Comparison of ENCODE assay signal across 1 cellular context in genomic region chr9:96417051-96417586, GRCh38.
TF ChIP-seq lines count a peak whose summit lies in the region.

No MANE protein-coding gene starts in this region.

TF ChIP-seq in GM12878, 131 proteins besides CTCF, POLR2A, EP300 and RAD21 (continued from another document and continues in another):
- no peak; the same call in 1 of the 2 replicates for TF ChIP-seq PKNOX1 (IDR thresholded peaks at IDR 0.05)
- TF ChIP-seq, protein P1, sequence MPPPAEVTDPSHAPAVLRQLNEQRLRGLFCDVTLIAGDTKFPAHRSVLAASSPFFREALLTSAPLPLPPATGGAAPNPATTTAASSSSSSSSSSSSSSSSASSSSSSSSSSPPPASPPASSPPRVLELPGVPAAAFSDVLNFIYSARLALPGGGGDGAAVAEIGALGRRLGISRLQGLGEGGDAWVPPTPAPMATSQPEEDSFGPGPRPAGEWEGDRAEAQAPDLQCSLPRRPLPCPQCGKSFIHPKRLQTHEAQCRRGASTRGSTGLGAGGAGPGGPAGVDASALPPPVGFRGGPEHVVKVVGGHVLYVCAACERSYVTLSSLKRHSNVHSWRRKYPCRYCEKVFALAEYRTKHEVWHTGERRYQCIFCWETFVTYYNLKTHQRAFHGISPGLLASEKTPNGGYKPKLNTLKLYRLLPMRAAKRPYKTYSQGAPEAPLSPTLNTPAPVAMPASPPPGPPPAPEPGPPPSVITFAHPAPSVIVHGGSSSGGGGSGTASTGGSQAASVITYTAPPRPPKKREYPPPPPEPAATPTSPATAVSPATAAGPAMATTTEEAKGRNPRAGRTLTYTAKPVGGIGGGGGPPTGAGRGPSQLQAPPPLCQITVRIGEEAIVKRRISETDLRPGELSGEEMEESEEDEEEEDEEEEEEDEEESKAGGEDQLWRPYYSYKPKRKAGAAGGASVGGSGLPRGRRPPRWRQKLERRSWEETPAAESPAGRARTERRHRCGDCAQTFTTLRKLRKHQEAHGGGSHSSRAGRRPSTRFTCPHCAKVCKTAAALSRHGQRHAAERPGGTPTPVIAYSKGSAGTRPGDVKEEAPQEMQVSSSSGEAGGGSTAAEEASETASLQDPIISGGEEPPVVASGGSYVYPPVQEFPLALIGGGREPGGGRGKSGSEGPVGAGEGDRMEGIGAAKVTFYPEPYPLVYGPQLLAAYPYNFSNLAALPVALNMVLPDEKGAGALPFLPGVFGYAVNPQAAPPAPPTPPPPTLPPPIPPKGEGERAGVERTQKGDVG (CRISPR knock-in tag; IDR thresholded peaks at IDR 0.05) = peak; percentile 84
- TF ChIP-seq, protein P2, sequence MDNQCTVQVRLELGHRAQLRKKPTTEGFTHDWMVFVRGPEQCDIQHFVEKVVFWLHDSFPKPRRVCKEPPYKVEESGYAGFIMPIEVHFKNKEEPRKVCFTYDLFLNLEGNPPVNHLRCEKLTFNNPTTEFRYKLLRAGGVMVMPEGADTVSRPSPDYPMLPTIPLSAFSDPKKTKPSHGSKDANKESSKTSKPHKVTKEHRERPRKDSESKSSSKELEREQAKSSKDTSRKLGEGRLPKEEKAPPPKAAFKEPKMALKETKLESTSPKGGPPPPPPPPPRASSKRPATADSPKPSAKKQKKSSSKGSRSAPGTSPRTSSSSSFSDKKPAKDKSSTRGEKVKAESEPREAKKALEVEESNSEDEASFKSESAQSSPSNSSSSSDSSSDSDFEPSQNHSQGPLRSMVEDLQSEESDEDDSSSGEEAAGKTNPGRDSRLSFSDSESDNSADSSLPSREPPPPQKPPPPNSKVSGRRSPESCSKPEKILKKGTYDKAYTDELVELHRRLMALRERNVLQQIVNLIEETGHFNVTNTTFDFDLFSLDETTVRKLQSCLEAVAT (IDR thresholded peaks at IDR 0.05) = peak; percentile 71
- TF ChIP-seq ZBTB40 (IDR thresholded peaks at IDR 0.05; ENCODE audit: borderline replicate concordance) = no peak
- no peak for TF ChIP-seq BCL3 (IDR thresholded peaks at IDR 0.05; ENCODE audit: borderline replicate concordance, insufficient read depth, low read depth, low read length, poor library complexity, severe bottlenecking)
- TF ChIP-seq CBX3 (IDR thresholded peaks at IDR 0.05; ENCODE audit: borderline replicate concordance, low read depth) = no peak
- TF ChIP-seq SMAD1 (IDR thresholded peaks at IDR 0.05; ENCODE audit: low read depth, partially characterized antibody) = no peak
- TF ChIP-seq EZH2 (IDR thresholded peaks at IDR 0.05; ENCODE audit: borderline replicate concordance, control insufficient read depth, low read depth, low read length) = no peak
- TF ChIP-seq CHD1 (IDR thresholded peaks at IDR 0.05; ENCODE audit: low read depth, low read length) = 0 out of 2 replicates have a peak, but pooled peaks have one; percentile 48
- no peak for TF ChIP-seq KDM1A (IDR thresholded peaks at IDR 0.05; ENCODE audit: borderline replicate concordance)
- no peak; the same call in 1 of the 2 replicates for TF ChIP-seq GATAD2B (conservative IDR thresholded peaks at IDR 0.05; ENCODE audit: low read depth)
- no peak for TF ChIP-seq MTA3 (IDR thresholded peaks at IDR 0.05; ENCODE audit: borderline replicate concordance, low read length)
- TF ChIP-seq CEBPB (IDR thresholded peaks at IDR 0.05; ENCODE audit: borderline replicate concordance in 1 of 2, low read depth in 2 of 2, low read length in 2 of 2) = no peak
- no peak for TF ChIP-seq ZNF274 (IDR thresholded peaks at IDR 0.05; ENCODE audit: insufficient read depth, insufficient read length)
- no peak for TF ChIP-seq NFYA (IDR thresholded peaks at IDR 0.05; ENCODE audit: borderline replicate concordance, low read depth, low read length)
- TF ChIP-seq, protein P3, sequence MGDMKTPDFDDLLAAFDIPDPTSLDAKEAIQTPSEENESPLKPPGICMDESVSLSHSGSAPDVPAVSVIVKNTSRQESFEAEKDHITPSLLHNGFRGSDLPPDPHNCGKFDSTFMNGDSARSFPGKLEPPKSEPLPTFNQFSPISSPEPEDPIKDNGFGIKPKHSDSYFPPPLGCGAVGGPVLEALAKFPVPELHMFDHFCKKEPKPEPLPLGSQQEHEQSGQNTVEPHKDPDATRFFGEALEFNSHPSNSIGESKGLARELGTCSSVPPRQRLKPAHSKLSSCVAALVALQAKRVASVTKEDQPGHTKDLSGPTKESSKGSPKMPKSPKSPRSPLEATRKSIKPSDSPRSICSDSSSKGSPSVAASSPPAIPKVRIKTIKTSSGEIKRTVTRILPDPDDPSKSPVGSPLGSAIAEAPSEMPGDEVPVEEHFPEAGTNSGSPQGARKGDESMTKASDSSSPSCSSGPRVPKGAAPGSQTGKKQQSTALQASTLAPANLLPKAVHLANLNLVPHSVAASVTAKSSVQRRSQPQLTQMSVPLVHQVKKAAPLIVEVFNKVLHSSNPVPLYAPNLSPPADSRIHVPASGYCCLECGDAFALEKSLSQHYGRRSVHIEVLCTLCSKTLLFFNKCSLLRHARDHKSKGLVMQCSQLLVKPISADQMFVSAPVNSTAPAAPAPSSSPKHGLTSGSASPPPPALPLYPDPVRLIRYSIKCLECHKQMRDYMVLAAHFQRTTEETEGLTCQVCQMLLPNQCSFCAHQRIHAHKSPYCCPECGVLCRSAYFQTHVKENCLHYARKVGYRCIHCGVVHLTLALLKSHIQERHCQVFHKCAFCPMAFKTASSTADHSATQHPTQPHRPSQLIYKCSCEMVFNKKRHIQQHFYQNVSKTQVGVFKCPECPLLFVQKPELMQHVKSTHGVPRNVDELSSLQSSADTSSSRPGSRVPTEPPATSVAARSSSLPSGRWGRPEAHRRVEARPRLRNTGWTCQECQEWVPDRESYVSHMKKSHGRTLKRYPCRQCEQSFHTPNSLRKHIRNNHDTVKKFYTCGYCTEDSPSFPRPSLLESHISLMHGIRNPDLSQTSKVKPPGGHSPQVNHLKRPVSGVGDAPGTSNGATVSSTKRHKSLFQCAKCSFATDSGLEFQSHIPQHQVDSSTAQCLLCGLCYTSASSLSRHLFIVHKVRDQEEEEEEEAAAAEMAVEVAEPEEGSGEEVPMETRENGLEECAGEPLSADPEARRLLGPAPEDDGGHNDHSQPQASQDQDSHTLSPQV (IDR thresholded peaks at IDR 0.05) = no peak
- no peak for TF ChIP-seq CHD4 (IDR thresholded peaks at IDR 0.05)
- 0 out of 2 replicates have a peak, but pooled peaks have one; percentile 31 for TF ChIP-seq ZNF217 (IDR thresholded peaks at IDR 0.05)
- TF ChIP-seq IKZF2 (IDR thresholded peaks at IDR 0.05) = peak; percentile 39 to 52; a peak in 3 of 4 replicates
- TF ChIP-seq, protein P4, sequence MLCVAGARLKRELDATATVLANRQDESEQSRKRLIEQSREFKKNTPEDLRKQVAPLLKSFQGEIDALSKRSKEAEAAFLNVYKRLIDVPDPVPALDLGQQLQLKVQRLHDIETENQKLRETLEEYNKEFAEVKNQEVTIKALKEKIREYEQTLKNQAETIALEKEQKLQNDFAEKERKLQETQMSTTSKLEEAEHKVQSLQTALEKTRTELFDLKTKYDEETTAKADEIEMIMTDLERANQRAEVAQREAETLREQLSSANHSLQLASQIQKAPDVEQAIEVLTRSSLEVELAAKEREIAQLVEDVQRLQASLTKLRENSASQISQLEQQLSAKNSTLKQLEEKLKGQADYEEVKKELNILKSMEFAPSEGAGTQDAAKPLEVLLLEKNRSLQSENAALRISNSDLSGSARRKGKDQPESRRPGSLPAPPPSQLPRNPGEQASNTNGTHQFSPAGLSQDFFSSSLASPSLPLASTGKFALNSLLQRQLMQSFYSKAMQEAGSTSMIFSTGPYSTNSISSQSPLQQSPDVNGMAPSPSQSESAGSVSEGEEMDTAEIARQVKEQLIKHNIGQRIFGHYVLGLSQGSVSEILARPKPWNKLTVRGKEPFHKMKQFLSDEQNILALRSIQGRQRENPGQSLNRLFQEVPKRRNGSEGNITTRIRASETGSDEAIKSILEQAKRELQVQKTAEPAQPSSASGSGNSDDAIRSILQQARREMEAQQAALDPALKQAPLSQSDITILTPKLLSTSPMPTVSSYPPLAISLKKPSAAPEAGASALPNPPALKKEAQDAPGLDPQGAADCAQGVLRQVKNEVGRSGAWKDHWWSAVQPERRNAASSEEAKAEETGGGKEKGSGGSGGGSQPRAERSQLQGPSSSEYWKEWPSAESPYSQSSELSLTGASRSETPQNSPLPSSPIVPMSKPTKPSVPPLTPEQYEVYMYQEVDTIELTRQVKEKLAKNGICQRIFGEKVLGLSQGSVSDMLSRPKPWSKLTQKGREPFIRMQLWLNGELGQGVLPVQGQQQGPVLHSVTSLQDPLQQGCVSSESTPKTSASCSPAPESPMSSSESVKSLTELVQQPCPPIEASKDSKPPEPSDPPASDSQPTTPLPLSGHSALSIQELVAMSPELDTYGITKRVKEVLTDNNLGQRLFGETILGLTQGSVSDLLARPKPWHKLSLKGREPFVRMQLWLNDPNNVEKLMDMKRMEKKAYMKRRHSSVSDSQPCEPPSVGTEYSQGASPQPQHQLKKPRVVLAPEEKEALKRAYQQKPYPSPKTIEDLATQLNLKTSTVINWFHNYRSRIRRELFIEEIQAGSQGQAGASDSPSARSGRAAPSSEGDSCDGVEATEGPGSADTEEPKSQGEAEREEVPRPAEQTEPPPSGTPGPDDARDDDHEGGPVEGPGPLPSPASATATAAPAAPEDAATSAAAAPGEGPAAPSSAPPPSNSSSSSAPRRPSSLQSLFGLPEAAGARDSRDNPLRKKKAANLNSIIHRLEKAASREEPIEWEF (IDR thresholded peaks at IDR 0.05; ENCODE audit: insufficient replicate concordance, low read depth, low read length) = no peak
- 0 out of 2 replicates have a peak, but pooled peaks have one; percentile 62 for TF ChIP-seq SMAD5 (IDR thresholded peaks at IDR 0.05; ENCODE audit: low read depth)
- peak; percentile 53 for TF ChIP-seq SP1 (IDR thresholded peaks at IDR 0.05; ENCODE audit: low read depth, low read length)
- no peak for TF ChIP-seq SMC3 (IDR thresholded peaks at IDR 0.05; ENCODE audit: borderline replicate concordance, low read length)
- TF ChIP-seq CREM (IDR thresholded peaks at IDR 0.05; ENCODE audit: low read depth) = peak; percentile 98
- no peak for TF ChIP-seq NFXL1 (IDR thresholded peaks at IDR 0.05; ENCODE audit: borderline replicate concordance)
- TF ChIP-seq STAT1 (conservative IDR thresholded peaks at IDR 0.05) = no peak
- no peak for TF ChIP-seq RBBP5 (conservative IDR thresholded peaks at IDR 0.05)
- TF ChIP-seq HDAC6 (IDR thresholded peaks at IDR 0.05; ENCODE audit: unreplicated experiment) = no peak
- peak; percentile 83; the same call in 1 of the 2 replicates for TF ChIP-seq NBN (IDR thresholded peaks at IDR 0.05)
- peak; percentile 84 for TF ChIP-seq RELB (IDR thresholded peaks at IDR 0.05; ENCODE audit: low read depth)
- no peak for TF ChIP-seq SMARCA5 (IDR thresholded peaks at IDR 0.05)
- TF ChIP-seq EGR1 (IDR thresholded peaks at IDR 0.05; ENCODE audit: borderline replicate concordance in 1 of 2, low read depth in 2 of 2, low read length in 2 of 2) = peak in 1 of 2 experiments; percentile 29; a peak in 1 of 3 replicates
- peak; percentile 72; the same call in 1 of the 2 replicates for TF ChIP-seq PML (IDR thresholded peaks at IDR 0.05; ENCODE audit: low read length)
- TF ChIP-seq MYB (IDR thresholded peaks at IDR 0.05; ENCODE audit: borderline replicate concordance, low read depth, low read length) = no peak
- TF ChIP-seq SUZ12 (IDR thresholded peaks at IDR 0.05; ENCODE audit: unreplicated experiment) = no peak
- peak; percentile 70; the same call in 1 of the 2 replicates for TF ChIP-seq TBL1XR1 (IDR thresholded peaks at IDR 0.05; ENCODE audit: low read depth, low read length)
